Comparison of ENCODE assay signal across 24 cellular contexts in genomic region chr19:10521461-10522216, GRCh38. TPM values are rescaled to one million over a fixed set of nuclear protein-coding genes. Genes with fewer than 3 reads are reported as not detected.
DNase-seq lines count a peak whose midpoint lies in the region; ATAC-seq and TF ChIP-seq lines count a peak whose summit lies in the region.
"Had no signal": no experiment of that assay in that cellular context is flagged by ENCODE, and none has a peak within 500 bp of the region (broad histone marks: within the 10 kb centered on the region; RNA-seq: fewer than 3 reads in every experiment).

No MANE protein-coding gene starts in this region.

- peak overlapping the region; percentile 60 to 69 for H3K27ac Mint-ChIP-seq in effector memory CD8-positive, alpha-beta T cell
- H3K27ac Mint-ChIP-seq in natural killer cell = peak overlapping the region; percentile 86 to 91
- no peak overlapping the region for H3K27ac Mint-ChIP-seq in CD4-positive, alpha-beta memory T cell
- H3K27ac Mint-ChIP-seq: CD8-positive, alpha-beta T cell; H9 had no signal

- intact Hi-C loops in mammary epithelial cell (cut with micrococcal nuclease) (loop anchor here (1.0 kb wide), 1 partner anchor 14 kb away; no protein-coding TSS in a partner anchor), breast epithelium (cut with DNase I; ENCODE audit: low total_unique reads) (no loop called here), natural killer cell (cut with micrococcal nuclease) (loop anchor here (2.0 kb wide), 1 partner anchor 105 kb away; no protein-coding TSS in a partner anchor), sigmoid colon (cut with DNase I) (no loop called here)
- intact Hi-C loops in CD4-positive, alpha-beta memory T cell (cut with micrococcal nuclease) = no loop called here

- in situ Hi-C loops in mammary epithelial cell (cut with MboI; ENCODE audit: low sequenced_read_pairs in 2 of 2) = no loop called here

- BruUV-seq in mammary epithelial cell (replicated peaks; lab: Mats Ljungman, UMichigan) = no TSS peak

- no peak overlapping the region for H3K9ac ChIP-seq in mammary epithelial cell (ENCODE audit: insufficient read depth, low read length)
- H3K9ac ChIP-seq: BLaER1 treated with 17β-estradiol and CSF1 and Interleukin-3, amounts not matched to agents 10 nM and 100 nM had no signal

- H3K27ac ChIP-seq in mammary epithelial cell (ENCODE audit: insufficient read depth, low read depth, low read length) (no peak overlapping the region), breast epithelium (no peak overlapping the region), sigmoid colon (no peak overlapping the region)
- H3K27ac ChIP-seq in CD4-positive, alpha-beta memory T cell (ENCODE audit: low read depth, low read length) = no peak overlapping the region
- H3K27ac ChIP-seq: 22Rv1; BLaER1 treated with 17β-estradiol and CSF1 and Interleukin-3, amounts not matched to agents 10 nM and 100 nM; SJCRH30 had no signal

- peak overlapping the region; percentile 2 for H2AFZ ChIP-seq in mammary epithelial cell (ENCODE audit: low read depth, low read length)

- no peaks in the 10 kb centered on the region for H4K20me1 ChIP-seq in mammary epithelial cell (ENCODE audit: insufficient read depth, low read length)
- H4K20me1 ChIP-seq: BLaER1 treated with 17β-estradiol and CSF1 and Interleukin-3, amounts not matched to agents 10 nM and 100 nM had no signal

- H3K36me3 Mint-ChIP-seq in effector memory CD8-positive, alpha-beta T cell (ENCODE audit: insufficient read depth) = peaks cover 47% of the 10 kb centered on the region
- H3K36me3 Mint-ChIP-seq in natural killer cell = peaks cover 4% of the 10 kb centered on the region
- no peaks in the 10 kb centered on the region for H3K36me3 Mint-ChIP-seq in CD4-positive, alpha-beta memory T cell
- H3K36me3 Mint-ChIP-seq: CD8-positive, alpha-beta T cell had no signal

- TF ChIP-seq CTCF in mammary epithelial cell (conservative IDR thresholded peaks at IDR 0.05 in 1 of 2, IDR thresholded peaks at IDR 0.05 in 1 of 2; ENCODE audit: extremely low read depth in 1 of 2, insufficient read depth in 1 of 2, low read depth in 1 of 2, low read length in 2 of 2) (no peak), breast epithelium (IDR thresholded peaks at IDR 0.05) (no peak), natural killer cell (IDR thresholded peaks at IDR 0.05) (no peak), sigmoid colon (IDR thresholded peaks at IDR 0.05) (no peak)

- CTCF ChIA-PET in mammary epithelial cell (lab: Charles Lee; ENCODE audit: low non-redundant PET) = no interaction called here
- CTCF ChIA-PET in CD4-positive, alpha-beta memory T cell (lab: Charles Lee; ENCODE audit: partially characterized antibody) = interaction anchor here (0.5 to 1.6 kb wide), 3 partner anchors 13 to 178 kb away, joined by 3 to 7 read pairs (median 4); no protein-coding TSS in a partner anchor

- DNase-seq in mammary epithelial cell (no peak), breast epithelium (ENCODE audit: low spot score in 2 of 2) (no peak), natural killer cell (no peak), sigmoid colon (no peak), COLO829 (ENCODE audit: low spot score) (no peak), NCI-H1694 treated with DMSO at 0.1 percent for 48 hours (lab: John Stamatoyannopoulos, UW) (no peak)
- DNase-seq in effector memory CD8-positive, alpha-beta T cell = no peak
- DNase-seq in CD4-positive, alpha-beta memory T cell = no peak
- DNase-seq: ACHN; CD8-positive, alpha-beta T cell; EL; GF-D8; H9; MM.1S; NCI-H1048; NCI-H1417 treated with DMSO at 0.1 percent for 48 hours; NCI-H2029; NCI-H2227 treated with DMSO at 0.1 percent for 48 hours; NCI-H510A treated with DMSO at 0.1 percent for 48 hours; NCI-H774; SJCRH30 had no signal

- H3K9me3 Mint-ChIP-seq in effector memory CD8-positive, alpha-beta T cell = no peaks in the 10 kb centered on the region
- no peaks in the 10 kb centered on the region for H3K9me3 Mint-ChIP-seq in natural killer cell
- H3K9me3 Mint-ChIP-seq in CD4-positive, alpha-beta memory T cell = no peaks in the 10 kb centered on the region
- H3K9me3 Mint-ChIP-seq: CD8-positive, alpha-beta T cell; H9 had no signal

- no peak for ATAC-seq in effector memory CD8-positive, alpha-beta T cell (replicated peaks)
- ATAC-seq in natural killer cell = no peak
- ATAC-seq: CD8-positive, alpha-beta T cell; Panc1 had no signal

- no peaks in the 10 kb centered on the region for H3K27me3 Mint-ChIP-seq in effector memory CD8-positive, alpha-beta T cell
- H3K27me3 Mint-ChIP-seq in natural killer cell (ENCODE audit: low read depth in 2 of 2) = peaks cover 0 to 2% of the 10 kb centered on the region in 2 donors
- peaks cover 17 to 19% of the 10 kb centered on the region in 2 donors for H3K27me3 Mint-ChIP-seq in CD4-positive, alpha-beta memory T cell

- TF ChIP-seq EP300 in sigmoid colon (IDR thresholded peaks at IDR 0.05) = no peak

- peaks cover 14% of the 10 kb centered on the region for H3K4me1 ChIP-seq in mammary epithelial cell (ENCODE audit: insufficient read depth, low read length)
- no peaks in the 10 kb centered on the region for H3K4me1 ChIP-seq in breast epithelium
- peaks cover 0 to 21% (median 19%) of the 10 kb centered on the region in 4 donors for H3K4me1 ChIP-seq in sigmoid colon
- peaks cover 29% of the 10 kb centered on the region for H3K4me1 ChIP-seq in CD4-positive, alpha-beta memory T cell (ENCODE audit: insufficient read depth, low read length)

- H3K36me3 ChIP-seq in mammary epithelial cell (ENCODE audit: insufficient read depth, low read length) (no peaks in the 10 kb centered on the region), breast epithelium (no peaks in the 10 kb centered on the region), sigmoid colon (no peaks in the 10 kb centered on the region)
- no peaks in the 10 kb centered on the region for H3K36me3 ChIP-seq in CD4-positive, alpha-beta memory T cell (ENCODE audit: insufficient read depth, low read length)
- H3K36me3 ChIP-seq: BLaER1 treated with 17β-estradiol and CSF1 and Interleukin-3, amounts not matched to agents 10 nM and 100 nM; SJCRH30 had no signal

- H3K4me3 ChIP-seq in mammary epithelial cell (replicated peaks in 1 of 3; ENCODE audit: insufficient read depth in 1 of 3, low read depth in 2 of 3, low read length in 3 of 3) (no peak overlapping the region), breast epithelium (no peak overlapping the region), sigmoid colon (no peak overlapping the region)
- no peak overlapping the region for H3K4me3 ChIP-seq in CD4-positive, alpha-beta memory T cell (ENCODE audit: low read length in 2 of 2)
- H3K4me3 ChIP-seq: BLaER1 treated with 17β-estradiol and CSF1 and Interleukin-3, amounts not matched to agents 10 nM and 100 nM; SJCRH30 had no signal

- POLR2A ChIA-PET in CD4-positive, alpha-beta memory T cell (lab: Charles Lee; ENCODE audit: partially characterized antibody) = no interaction called here

- no peak overlapping the region for H3K4me2 ChIP-seq in mammary epithelial cell (ENCODE audit: insufficient read depth, low read depth, low read length)
- H3K4me2 ChIP-seq: BLaER1 treated with 17β-estradiol and CSF1 and Interleukin-3, amounts not matched to agents 10 nM and 100 nM had no signal

- H3K4me1 Mint-ChIP-seq in effector memory CD8-positive, alpha-beta T cell (ENCODE audit: low read depth in 2 of 2) = peaks cover 47 to 51% of the 10 kb centered on the region in 2 donors
- peaks cover 45 to 46% of the 10 kb centered on the region in 2 donors for H3K4me1 Mint-ChIP-seq in natural killer cell
- peaks cover 13 to 24% (median 19%) of the 10 kb centered on the region in 4 donors for H3K4me1 Mint-ChIP-seq in CD4-positive, alpha-beta memory T cell

- dilution Hi-C loops in mammary epithelial cell (cut with HindIII; ENCODE audit: low sequenced_read_pairs) = no loop called here

- H3K27me3 ChIP-seq in mammary epithelial cell (ENCODE audit: insufficient read depth, low read length) = no peaks in the 10 kb centered on the region
- peaks cover 0 to 3% of the 10 kb centered on the region in 2 donors for H3K27me3 ChIP-seq in breast epithelium
- H3K27me3 ChIP-seq in sigmoid colon = peaks cover 22 to 41% (median 39%) of the 10 kb centered on the region in 3 donors
- peaks cover 16% of the 10 kb centered on the region for H3K27me3 ChIP-seq in CD4-positive, alpha-beta memory T cell (ENCODE audit: insufficient read depth, low read length)

- H3K79me2 ChIP-seq in mammary epithelial cell (ENCODE audit: insufficient read depth, low read length) = no peaks in the 10 kb centered on the region

- H3K9me3 ChIP-seq in mammary epithelial cell (replicated peaks; ENCODE audit: insufficient read depth, low read length) (no peaks in the 10 kb centered on the region), breast epithelium (no peaks in the 10 kb centered on the region), sigmoid colon (no peaks in the 10 kb centered on the region)
- no peaks in the 10 kb centered on the region for H3K9me3 ChIP-seq in CD4-positive, alpha-beta memory T cell (ENCODE audit: control insufficient read depth in 1 of 2, low read length in 2 of 2)
- H3K9me3 ChIP-seq: BLaER1 treated with 17β-estradiol and CSF1 and Interleukin-3, amounts not matched to agents 10 nM and 100 nM; SJCRH30 had no signal

- peak overlapping the region; percentile 52 to 63 for H3K4me3 Mint-ChIP-seq in effector memory CD8-positive, alpha-beta T cell
- peak overlapping the region; percentile 76 for H3K4me3 Mint-ChIP-seq in natural killer cell
- H3K4me3 Mint-ChIP-seq in CD4-positive, alpha-beta memory T cell = no peak overlapping the region
- H3K4me3 Mint-ChIP-seq: CD8-positive, alpha-beta T cell; H9 had no signal

- WGBS in mammary epithelial cell (ENCODE audit: low coverage, missing lambda C conversion rate) = 84% methylated on average over 9 of the region's 14 CpGs
- WGBS in sigmoid colon, 2 donors = 80 to 83% methylated on average over 14 of the region's 14 CpGs

- TF ChIP-seq POLR2A in breast epithelium (IDR thresholded peaks at IDR 0.05) = no peak
- TF ChIP-seq POLR2A in sigmoid colon (IDR thresholded peaks at IDR 0.05) = no peak

RNA-seq across cellular contexts. Expression of gene S1PR5, which starts 4.4 kb away (rescaled TPM):
- total RNA-seq in mammary epithelial cell (10 to 100 TPM in 1 of 2 donors, 1 to 10 TPM in 1; 8.5 to 12.2 TPM), breast epithelium (1 to 10 TPM in 1 of 3 donors, under 1 TPM in 2; 0.16 to 1.2 (median 0.66) TPM), natural killer cell (100 to 1,000 TPM; 307 to 433 (median 368) TPM), sigmoid colon (not detected)
- polyA plus RNA-seq in mammary epithelial cell (4.0 TPM), sigmoid colon (under 1 TPM in 1 of 3 donors, not detected in 2; 0.07 TPM)
- 1.5 TPM for polyA minus RNA-seq in mammary epithelial cell
- 1 to 10 TPM; 1.6 to 1.9 TPM for total RNA-seq in CD4-positive, alpha-beta memory T cell
- polyA plus RNA-seq in CD4-positive, alpha-beta memory T cell = 1 to 10 TPM; 1.3 to 3.1 TPM

RNA-seq across cellular contexts. Expression of gene KEAP1, which starts 18.5 kb away (rescaled TPM):
- total RNA-seq in mammary epithelial cell = 10 to 100 TPM; 47.5 to 51.0 TPM
- polyA plus RNA-seq in mammary epithelial cell = 46.1 TPM
- 108 TPM for polyA minus RNA-seq in mammary epithelial cell
- 10 to 100 TPM; 52.8 to 53.6 (median 53.6) TPM for total RNA-seq in breast epithelium
- 10 to 100 TPM; 28.1 to 39.4 (median 34.6) TPM for total RNA-seq in natural killer cell
- total RNA-seq in sigmoid colon = 10 to 100 TPM; 45.4 to 67.8 (median 53.1) TPM
- polyA plus RNA-seq in sigmoid colon = 10 to 100 TPM; 43.2 to 62.4 (median 50.5) TPM
- total RNA-seq in CD4-positive, alpha-beta memory T cell = 10 to 100 TPM; 49.2 to 60.1 TPM
- polyA plus RNA-seq in CD4-positive, alpha-beta memory T cell = 10 to 100 TPM; 35.7 to 55.0 TPM

RNA-seq across cellular contexts. Expression of gene ATG4D, which starts 22.1 kb away (rescaled TPM):
- total RNA-seq in mammary epithelial cell (10 to 100 TPM; 20.7 to 28.9 TPM), breast epithelium (10 to 100 TPM; 13.1 to 18.0 (median 16.1) TPM), natural killer cell (100 to 1,000 TPM; 128 to 155 (median 138) TPM), sigmoid colon (10 to 100 TPM; 11.4 to 25.5 (median 16.7) TPM)
- polyA plus RNA-seq in mammary epithelial cell (16.9 TPM), sigmoid colon (10 to 100 TPM; 70.3 to 82.5 (median 77.5) TPM)
- 24.2 TPM for polyA minus RNA-seq in mammary epithelial cell
- 10 to 100 TPM; 51.5 to 58.6 TPM for total RNA-seq in CD4-positive, alpha-beta memory T cell
- 10 to 100 TPM in 1 of 2 donors, 1 to 10 TPM in 1; 9.3 to 22.1 TPM for polyA plus RNA-seq in CD4-positive, alpha-beta memory T cell

RNA-seq across cellular contexts. Expression of gene KRI1, which starts 44.2 kb away (rescaled TPM):
- total RNA-seq in mammary epithelial cell (10 to 100 TPM; 10.3 to 32.7 TPM), breast epithelium (10 to 100 TPM; 16.4 to 23.6 (median 17.6) TPM), natural killer cell (10 to 100 TPM; 36.6 to 53.0 (median 49.5) TPM), sigmoid colon (10 to 100 TPM; 13.6 to 21.1 (median 16.1) TPM)
- polyA plus RNA-seq in mammary epithelial cell (13.2 TPM), sigmoid colon (10 to 100 TPM in 2 of 3 donors, 1 to 10 TPM in 1; 7.2 to 28.9 (median 11.4) TPM)
- 19.7 TPM for polyA minus RNA-seq in mammary epithelial cell
- total RNA-seq in CD4-positive, alpha-beta memory T cell = 10 to 100 TPM; 72.7 to 73.0 TPM
- 10 to 100 TPM in 1 of 2 donors, 1 to 10 TPM in 1; 3.2 to 36.3 TPM for polyA plus RNA-seq in CD4-positive, alpha-beta memory T cell

RNA-seq across cellular contexts. Expression of gene CDKN2D, which starts 47.1 kb away (rescaled TPM):
- total RNA-seq in mammary epithelial cell = 1 to 10 TPM; 3.3 to 8.2 TPM
- polyA plus RNA-seq in mammary epithelial cell = 8.9 TPM
- polyA minus RNA-seq in mammary epithelial cell = 0.57 TPM
- total RNA-seq in breast epithelium = 1 to 10 TPM; 5.3 to 9.4 (median 8.8) TPM
- total RNA-seq in natural killer cell = 100 to 1,000 TPM in 2 of 3 donors, 10 to 100 TPM in 1; 82.7 to 102 (median 101) TPM
- total RNA-seq in sigmoid colon = 10 to 100 TPM in 3 of 4 donors, 1 to 10 TPM in 1; 7.5 to 14.9 (median 11.3) TPM
- polyA plus RNA-seq in sigmoid colon = 10 to 100 TPM; 17.4 to 28.2 (median 17.8) TPM
- total RNA-seq in CD4-positive, alpha-beta memory T cell = 10 to 100 TPM; 25.6 to 29.2 TPM
- polyA plus RNA-seq in CD4-positive, alpha-beta memory T cell = 100 to 1,000 TPM; 130 to 159 TPM

Comparison
In these comparisons a context has a peak if more than half of its experiments do, and no peak if none do; other contexts are left out.
1. intact Hi-C loops: an anchor here in mammary epithelial cell (1.0 kb wide) and natural killer cell (2.0 kb wide); none called in breast epithelium, sigmoid colon and CD4-positive, alpha-beta memory T cell.
2. H3K27ac Mint-ChIP-seq: peak in effector memory CD8-positive, alpha-beta T cell (2 of 2) and natural killer cell (2 of 2); none in CD4-positive, alpha-beta memory T cell (0 of 7).
3. H3K4me3 Mint-ChIP-seq: peak in effector memory CD8-positive, alpha-beta T cell (2 of 2) and natural killer cell (single experiment); none in CD4-positive, alpha-beta memory T cell (0 of 8).
4. RNA of gene S1PR5, which starts 4.4 kb away (total RNA-seq): 307 to 433 TPM in natural killer cell; 8.5 to 12.2 TPM in mammary epithelial cell, 1.6 to 1.9 TPM in CD4-positive, alpha-beta memory T cell, 0.16 to 1.2 TPM in breast epithelium and not detected in sigmoid colon; every median in the first group is over 10 times any median in the second.